Comparison of ENCODE assay signal across 8 cellular contexts in genomic region chr10:24209421-24209770, GRCh38. TPM values are rescaled to one million over a fixed set of nuclear protein-coding genes. Genes with fewer than 3 reads are reported as not detected.
A peak's percentile ranks its signal among the peaks of the same experiment; 100 is the strongest.
DNase-seq lines count a peak whose midpoint lies in the region; ATAC-seq and TF ChIP-seq lines count a peak whose summit lies in the region.

No MANE protein-coding gene starts in this region.

- peaks cover 3 to 16% of the 10 kb centered on the region in 2 donors for H3K9me3 Mint-ChIP-seq in activated naive CD4-positive, alpha-beta T cell treated with anti-CD3 and anti-CD28 coated beads, Interleukin-2, amount 50 U/mL, for 72 hours

- H3K27me3 ChIP-seq in iPS-20b (ENCODE audit: insufficient read depth, low read length): no peaks in the 10 kb centered on the region

- no peaks in the 10 kb centered on the region; the same call in 1 of the 2 replicates for H3K9me3 ChIP-seq in iPS-20b (ENCODE audit: insufficient read depth, low read depth, low read length)

- H3K4me3 ChIP-seq in AG09309 (ENCODE audit: control insufficient read depth, low read depth, low read length) (peak overlapping the region; percentile 49), iPS-20b (ENCODE audit: low read length) (peak overlapping the region; percentile 77)

- DNase-seq in AG09309 (ENCODE audit: low read depth) (no peak), ureter (ENCODE audit: low spot score) (no peak), HuH-7.5 (ENCODE audit: low spot score) (no peak)
- DNase-seq in activated naive CD4-positive, alpha-beta T cell treated with anti-CD3 and anti-CD28 coated beads, Interleukin-2, amount 50 U/mL, for 72 hours (ENCODE audit: low spot score in 2 of 2): peak in 1 of 2 donors; percentile 62
- DNase-seq in stimulated activated CD8-positive, alpha-beta memory T cell treated with anti-CD3 and anti-CD28 coated beads, Interleukin-4, amount 100 ng/mL, for 48 hours: peak; percentile 38

- peaks cover 40% of the 10 kb centered on the region for H3K4me1 ChIP-seq in iPS-20b (ENCODE audit: insufficient read depth, low read length)

- ATAC-seq in GM19023 (IDR thresholded peaks at IDR 0.05; ENCODE audit: unreplicated experiment): peak; percentile 34
- ATAC-seq in HG03442 (IDR thresholded peaks at IDR 0.05; ENCODE audit: unreplicated experiment): peak; percentile 23
- peak; percentile 69 to 84 for ATAC-seq in activated naive CD4-positive, alpha-beta T cell treated with anti-CD3 and anti-CD28 coated beads, Interleukin-2, amount 50 U/mL, for 72 hours

- no peak overlapping the region for H3K27ac ChIP-seq in iPS-20b (ENCODE audit: low read length)

- no peak for TF ChIP-seq CTCF in AG09309 (IDR thresholded peaks at IDR 0.05; ENCODE audit: control insufficient read depth, insufficient read depth, low read depth, low read length, missing control alignments)

- peak overlapping the region; percentile 8 to 25 for H3K27ac Mint-ChIP-seq in activated naive CD4-positive, alpha-beta T cell treated with anti-CD3 and anti-CD28 coated beads, Interleukin-2, amount 50 U/mL, for 72 hours

- peak overlapping the region; percentile 87; the same call in 1 of the 2 replicates for H3K9ac ChIP-seq in iPS-20b (ENCODE audit: low read depth, low read length)

- H3K36me3 Mint-ChIP-seq in activated naive CD4-positive, alpha-beta T cell treated with anti-CD3 and anti-CD28 coated beads, Interleukin-2, amount 50 U/mL, for 72 hours: peaks cover 4 to 15% of the 10 kb centered on the region in 2 donors

- H3K36me3 ChIP-seq in iPS-20b (ENCODE audit: insufficient read depth, low read depth, low read length): no peaks in the 10 kb centered on the region

RNA-seq across cellular contexts. Expression of gene KIAA1217, which starts 0.5 kb away (rescaled TPM):
- total RNA-seq in activated naive CD4-positive, alpha-beta T cell treated with anti-CD3 and anti-CD28 coated beads, Interleukin-2, amount 50 U/mL, for 72 hours: 1 to 10 TPM in 1 of 2 donors, under 1 TPM in 1; 0.43 to 3.9 TPM
- total RNA-seq in ureter: 108 TPM

Comparison
In these comparisons a context has a peak if more than half of its experiments do, and no peak if none do; other contexts are left out.
1. ATAC-seq: peak in every context shown above with its lines; median percentile 76 in activated naive CD4-positive, alpha-beta T cell treated with anti-CD3 and anti-CD28 coated beads, Interleukin-2, amount 50 U/mL, for 72 hours; 34 in GM19023; 23 in HG03442.
2. RNA of gene KIAA1217, which starts 0.5 kb away (total RNA-seq): 108 TPM in ureter (single experiment); 0.43 to 3.9 TPM in activated naive CD4-positive, alpha-beta T cell treated with anti-CD3 and anti-CD28 coated beads, Interleukin-2, amount 50 U/mL, for 72 hours; every median in the first group is over 10 times any median in the second.